In the genomic region with DNA sequence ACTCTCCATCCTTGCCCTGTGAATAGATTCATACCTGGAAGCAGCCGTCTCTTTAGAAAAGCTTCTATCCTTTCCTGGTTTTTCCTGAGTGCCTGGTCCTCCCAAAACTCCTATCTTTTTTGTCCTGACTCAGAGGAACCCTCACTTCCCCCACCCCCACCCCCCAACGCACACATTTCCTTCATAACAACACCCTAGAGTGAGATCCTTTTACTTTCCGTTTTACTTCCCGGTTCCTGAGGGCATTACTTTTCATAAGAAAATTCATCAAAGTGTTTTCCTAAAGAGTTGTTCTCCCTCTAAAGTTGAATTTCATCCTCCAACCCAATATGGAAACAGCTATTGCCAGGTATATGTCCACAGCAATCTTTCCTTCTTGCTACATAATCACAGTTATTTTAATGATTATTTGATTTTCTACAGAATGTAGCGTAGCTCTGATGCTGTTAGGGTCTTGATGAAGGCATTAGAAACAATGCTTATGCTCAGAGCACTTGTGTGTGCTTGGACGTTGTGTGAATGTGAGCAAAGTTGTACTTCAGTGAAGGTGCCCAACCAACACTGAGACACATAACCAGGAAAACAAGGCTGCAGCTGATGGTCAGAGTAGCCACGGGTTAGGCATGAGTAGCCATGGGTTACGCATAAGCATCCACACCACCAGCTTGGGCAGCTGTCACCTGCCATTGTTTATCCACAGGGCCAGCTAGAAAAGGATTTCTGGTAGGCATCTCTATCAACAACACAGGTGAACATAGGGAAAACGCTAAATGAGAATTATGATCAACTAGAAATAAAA, we compare ENCODE assay signal across 18 cellular contexts.
A peak's percentile ranks its signal among the peaks of the same experiment; 100 is the strongest.
DNase-seq lines count a peak whose midpoint lies in the region; ATAC-seq, FAIRE-seq and TF ChIP-seq lines count a peak whose summit lies in the region.
"Had no signal": no experiment of that assay in that cellular context is flagged by ENCODE, and none has a peak within 500 bp of the region (broad histone marks: within the 10 kb centered on the region; RNA-seq: fewer than 3 reads in every experiment).

No MANE protein-coding gene starts in this region.

- H3K4me1 Mint-ChIP-seq in CD4-positive, alpha-beta memory T cell, result peaks cover 1 to 14% (median 10%) of the 10 kb centered on the region in 4 donors

- no peaks in the 10 kb centered on the region for H3K36me3 ChIP-seq in kidney (ENCODE audit: control insufficient read depth in 1 of 2, insufficient read depth in 2 of 2, low read length in 2 of 2)
- no peaks in the 10 kb centered on the region for H3K36me3 ChIP-seq in CD4-positive, alpha-beta memory T cell (ENCODE audit: insufficient read depth, low read length)
- H3K36me3 ChIP-seq: breast epithelium, gastrocnemius medialis had no signal

- TF ChIP-seq CTCF in kidney (IDR thresholded peaks at IDR 0.05; ENCODE audit: borderline replicate concordance, extremely low read depth, insufficient read depth), result no peak

- peak overlapping the region in 1 of 7 donors; percentile 3 for H3K27ac Mint-ChIP-seq in CD4-positive, alpha-beta memory T cell
- H3K27ac Mint-ChIP-seq: activated CD4-positive, alpha-beta T cell treated with anti-CD3 and anti-CD28 coated beads, Interleukin-2, amount 10 ng/mL, durations not matched to agents 7 days and 5 days had no signal

- no peak overlapping the region for H3K9ac ChIP-seq in kidney (ENCODE audit: low read length in 2 of 2)

- H3K27me3 ChIP-seq in CD4-positive, alpha-beta memory T cell (ENCODE audit: insufficient read depth, low read length), result no peaks in the 10 kb centered on the region
- H3K27me3 ChIP-seq: breast epithelium, gastrocnemius medialis had no signal

- no peaks in the 10 kb centered on the region for H3K9me3 ChIP-seq in kidney (ENCODE audit: control insufficient read depth in 1 of 2, low read length in 2 of 2)
- no peaks in the 10 kb centered on the region for H3K9me3 ChIP-seq in CD4-positive, alpha-beta memory T cell (ENCODE audit: control insufficient read depth in 1 of 2, low read length in 2 of 2)
- H3K9me3 ChIP-seq: breast epithelium, gastrocnemius medialis had no signal

- TF ChIP-seq POLR2A in GM18505 (IDR thresholded peaks at IDR 0.05; ENCODE audit: borderline replicate concordance, extremely low read depth, insufficient read depth, insufficient read length), result no peak

- CTCF ChIA-PET in CD4-positive, alpha-beta memory T cell (lab: Charles Lee; ENCODE audit: partially characterized antibody), result interaction anchor here (1.5 to 1.7 kb wide), 2 partner anchors 11 to 536 kb away, joined by 5 read pairs; no protein-coding TSS in a partner anchor

- H3K4me1 ChIP-seq in kidney (ENCODE audit: control insufficient read depth in 1 of 2, insufficient read depth in 1 of 2, low read depth in 1 of 2, low read length in 2 of 2), result peaks cover 0 to 2% of the 10 kb centered on the region in 2 donors
- no peaks in the 10 kb centered on the region for H3K4me1 ChIP-seq in CD4-positive, alpha-beta memory T cell (ENCODE audit: insufficient read depth, low read length)
- H3K4me1 ChIP-seq: breast epithelium had no signal

- no peak for FAIRE-seq in kidney (lab: Jason Lieb, UNC)

- no peak overlapping the region for H3K27ac ChIP-seq in kidney (ENCODE audit: low read depth in 2 of 2, low read length in 2 of 2)
- H3K27ac ChIP-seq in CD4-positive, alpha-beta memory T cell (ENCODE audit: low read depth, low read length), result no peak overlapping the region
- H3K27ac ChIP-seq: breast epithelium, gastrocnemius medialis, RWPE1 had no signal

- POLR2A ChIA-PET in CD4-positive, alpha-beta memory T cell (lab: Charles Lee; ENCODE audit: partially characterized antibody), result no interaction called here

- peaks cover 18 to 41% of the 10 kb centered on the region in 2 donors for H3K36me3 Mint-ChIP-seq in CD4-positive, alpha-beta memory T cell

- peak; percentile 29 for DNase-seq in Caki2 (ENCODE audit: low read depth)
- DNase-seq in NCI-H146 (lab: John Stamatoyannopoulos, UW), result peak; percentile 87
- DNase-seq in left kidney (ENCODE audit: low read depth, low spot score), result peak; percentile 60
- DNase-seq in kidney, result no peak
- DNase-seq in stimulated activated CD4-positive, alpha-beta T cell treated with anti-CD3 and anti-CD28 coated beads, Interleukin-12 subunit alpha, Interleukin-12 subunit beta, amount 100 ng/mL, for 4 hours, result no peak
- no peak for DNase-seq in CD4-positive, alpha-beta memory T cell
- DNase-seq: activated CD4-positive, alpha-beta T cell treated with anti-CD3 and anti-CD28 coated beads, Interleukin-2, amount 10 ng/mL, durations not matched to agents 7 days and 5 days; activated effector memory CD4-positive, alpha-beta T cell treated with anti-CD3 and anti-CD28 coated beads, Interleukin-2, amount 50 U/mL, for 16 hours; gastrocnemius medialis; islet precursor cell; NCI-H510A; stimulated activated CD4-positive, alpha-beta T cell treated with anti-CD3 and anti-CD28 coated beads, Interleukin-4, amount 100 ng/mL, for 24 hours; stimulated activated naive CD8-positive, alpha-beta T cell treated with anti-CD3 and anti-CD28 coated beads, Interleukin-15, amount 100 ng/mL, for 72 hours; T-helper 2 cell had no signal

- no peak overlapping the region for H3K4me3 ChIP-seq in kidney (ENCODE audit: low read length in 2 of 2)
- H3K4me3 ChIP-seq in CD4-positive, alpha-beta memory T cell (ENCODE audit: low read length in 2 of 2), result no peak overlapping the region
- H3K4me3 ChIP-seq: breast epithelium, gastrocnemius medialis had no signal

- no peak overlapping the region for H3K4me3 Mint-ChIP-seq in CD4-positive, alpha-beta memory T cell
- H3K4me3 Mint-ChIP-seq: activated CD4-positive, alpha-beta T cell treated with anti-CD3 and anti-CD28 coated beads, Interleukin-2, amount 10 ng/mL, durations not matched to agents 7 days and 5 days; stimulated activated naive CD8-positive, alpha-beta T cell treated with anti-CD3 and anti-CD28 coated beads, Interleukin-15, amount 100 ng/mL, for 72 hours had no signal

- peaks cover 0 to 11% (median 5%) of the 10 kb centered on the region in 8 donors for H3K9me3 Mint-ChIP-seq in CD4-positive, alpha-beta memory T cell

- in situ Hi-C loops in Caki2 (cut with HindIII; ENCODE audit: low pct_unique_long_range_greater_than_20kb, low sequenced_read_pairs), result no loop called here

- H3K27me3 Mint-ChIP-seq in CD4-positive, alpha-beta memory T cell, result no peaks in the 10 kb centered on the region
- H3K27me3 Mint-ChIP-seq: activated CD4-positive, alpha-beta T cell treated with anti-CD3 and anti-CD28 coated beads, Interleukin-2, amount 10 ng/mL, durations not matched to agents 7 days and 5 days; stimulated activated naive CD8-positive, alpha-beta T cell treated with anti-CD3 and anti-CD28 coated beads, Interleukin-15, amount 100 ng/mL, for 72 hours had no signal

- intact Hi-C loops in kidney (cut with DNase I), result no loop called here
- intact Hi-C loops in CD4-positive, alpha-beta memory T cell (cut with micrococcal nuclease), result no loop called here

- ATAC-seq in GM19467 (IDR thresholded peaks at IDR 0.05; ENCODE audit: unreplicated experiment) (peak; percentile 67), GM18505 (IDR thresholded peaks at IDR 0.05; ENCODE audit: unreplicated experiment) (no peak)
- ATAC-seq: gastrocnemius medialis; stimulated activated naive CD8-positive, alpha-beta T cell treated with anti-CD3 and anti-CD28 coated beads, Interleukin-15, amount 100 ng/mL, for 72 hours had no signal

Comparison
In these comparisons a context has a peak if more than half of its experiments do, and no peak if none do; other contexts are left out.
1. DNase-seq: peak in Caki2 (single experiment), NCI-H146 (single experiment) and left kidney (single experiment); none in kidney (single experiment), stimulated activated CD4-positive, alpha-beta T cell treated with anti-CD3 and anti-CD28 coated beads, Interleukin-12 subunit alpha, Interleukin-12 subunit beta, amount 100 ng/mL, for 4 hours (single experiment) and CD4-positive, alpha-beta memory T cell (0 of 5).